In the genomic region with DNA sequence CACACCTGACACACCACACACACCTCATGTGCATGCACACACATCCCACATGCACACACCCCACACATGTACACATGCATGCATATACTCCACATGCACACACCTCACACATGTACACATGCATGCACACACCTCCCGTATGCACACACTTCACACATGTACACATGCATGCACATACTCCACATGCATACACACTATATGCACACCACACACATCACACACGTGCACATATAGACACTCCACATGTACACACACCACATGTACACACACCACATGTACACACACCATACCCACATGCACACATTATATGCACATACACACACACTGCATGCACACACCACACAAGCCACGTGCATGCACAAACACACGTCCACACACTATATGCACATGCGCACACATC, we compare ENCODE assay signal across 35 cellular contexts.
DNase-seq lines count a peak whose midpoint lies in the region; ATAC-seq and TF ChIP-seq lines count a peak whose summit lies in the region.
"Had no signal": no experiment of that assay in that cellular context is flagged by ENCODE, and none has a peak within 500 bp of the region (broad histone marks: within the 10 kb centered on the region; RNA-seq: fewer than 3 reads in every experiment).

No MANE protein-coding gene starts in this region.

- peaks cover 15% of the 10 kb centered on the region for H3K9me3 Mint-ChIP-seq in glutamatergic neuron (ENCODE audit: unreplicated experiment)
- H3K9me3 Mint-ChIP-seq: activated naive CD8-positive, alpha-beta T cell treated with anti-CD3 and anti-CD28 coated beads for 36 hours; activated T-cell treated with anti-CD3 and anti-CD28 coated beads, Interleukin-2, amount 50 U/mL, for 4 hours; CD4-positive, alpha-beta T cell; central memory CD8-positive, alpha-beta T cell; stimulated activated naive CD8-positive, alpha-beta T cell treated with anti-CD3 and anti-CD28 coated beads, Interleukin-15, amount 100 ng/mL, for 72 hours had no signal

- H3K27ac ChIP-seq in BLaER1 treated with 17β-estradiol and CSF1 and Interleukin-3, amounts not matched to agents 10 nM and 100 nM: no peak overlapping the region
- H3K27ac ChIP-seq in sigmoid colon: peak overlapping the region; percentile 83 to 92 (median 90)
- H3K27ac ChIP-seq in adrenal gland: no peak overlapping the region
- H3K27ac ChIP-seq: pancreas, SK-N-MC, spleen had no signal

- peaks cover 14% of the 10 kb centered on the region for H3K27me3 Mint-ChIP-seq in T-helper 17 cell
- H3K27me3 Mint-ChIP-seq in glutamatergic neuron (ENCODE audit: unreplicated experiment): peaks cover 3% of the 10 kb centered on the region
- H3K27me3 Mint-ChIP-seq: activated naive CD8-positive, alpha-beta T cell treated with anti-CD3 and anti-CD28 coated beads for 36 hours; CD4-positive, alpha-beta T cell had no signal

- no peak overlapping the region for H3K4me3 ChIP-seq in BLaER1 treated with 17β-estradiol and CSF1 and Interleukin-3, amounts not matched to agents 10 nM and 100 nM
- no peak overlapping the region for H3K4me3 ChIP-seq in sigmoid colon
- H3K4me3 ChIP-seq in adrenal gland: no peak overlapping the region
- H3K4me3 ChIP-seq: ascending aorta, esophagus muscularis mucosa, lung, pancreas, right atrium auricular region, SK-N-MC, spleen, transverse colon had no signal

- H3K9me3 ChIP-seq in BLaER1 treated with 17β-estradiol and CSF1 and Interleukin-3, amounts not matched to agents 10 nM and 100 nM (replicated peaks in 1 of 11): peaks cover 0 to 4% (median 0%) of the 10 kb centered on the region in 11 experiments; a peak in 2 of 22 replicates
- H3K9me3 ChIP-seq in T-helper 17 cell (ENCODE audit: control insufficient read depth, low read length, poor library complexity, severe bottlenecking): no peaks in the 10 kb centered on the region
- H3K9me3 ChIP-seq in sigmoid colon: no peaks in the 10 kb centered on the region
- no peaks in the 10 kb centered on the region for H3K9me3 ChIP-seq in adrenal gland (replicated peaks in 1 of 3)
- H3K9me3 ChIP-seq: ascending aorta, esophagus muscularis mucosa, pancreas, right atrium auricular region, spleen, transverse colon had no signal

- intact Hi-C loops in sigmoid colon (cut with DNase I): loop anchor here (5.0 to 10.0 kb wide), 3 partner anchors 191 to 658 kb away; no protein-coding TSS in a partner anchor
- intact Hi-C loops in adrenal gland (cut with DNase I): loop anchor here (2.0 to 5.0 kb wide), 3 partner anchors 386 to 586 kb away; partner anchors contain the start of gene SH3RF3 (in 1 of the 2)

- no peak for ATAC-seq in T-helper 17 cell
- ATAC-seq in activated CD4-positive, CD25-positive, alpha-beta regulatory T cell treated with anti-CD3 and anti-CD28 coated beads, Interleukin-2, amount 50 U/mL, for 24 hours: no peak

- peaks cover 0 to 26% (median 0%) of the 10 kb centered on the region in 11 experiments; a peak in 5 of 22 replicates for H4K20me1 ChIP-seq in BLaER1 treated with 17β-estradiol and CSF1 and Interleukin-3, amounts not matched to agents 10 nM and 100 nM

- TF ChIP-seq CTCF in glutamatergic neuron (IDR thresholded peaks at IDR 0.05; ENCODE audit: partially characterized antibody, unreplicated experiment): no peak
- no peak for TF ChIP-seq CTCF in sigmoid colon (IDR thresholded peaks at IDR 0.05)
- TF ChIP-seq CTCF in adrenal gland (IDR thresholded peaks at IDR 0.05): no peak

- TF ChIP-seq POLR2A in sigmoid colon (IDR thresholded peaks at IDR 0.05) (no peak), adrenal gland (IDR thresholded peaks at IDR 0.05) (no peak)

- H3K36me3 Mint-ChIP-seq in T-helper 17 cell (ENCODE audit: low read depth) (no peaks in the 10 kb centered on the region), glutamatergic neuron (ENCODE audit: unreplicated experiment) (no peaks in the 10 kb centered on the region)
- H3K36me3 Mint-ChIP-seq: activated CD8-positive, alpha-beta memory T cell treated with anti-CD3 and anti-CD28 coated beads, Interleukin-2, amount 10 ng/mL, durations not matched to agents 7 days and 5 days; activated naive CD8-positive, alpha-beta T cell treated with anti-CD3 and anti-CD28 coated beads for 36 hours had no signal

- no peak overlapping the region for H3K9ac ChIP-seq in BLaER1 treated with 17β-estradiol and CSF1 and Interleukin-3, amounts not matched to agents 10 nM and 100 nM

- DNase-seq in T-helper 17 cell (no peak), glutamatergic neuron (no peak), sigmoid colon (no peak), adrenal gland (no peak), NCI-H2227 treated with DMSO at 0.1 percent for 48 hours (lab: John Stamatoyannopoulos, UW) (no peak), inferior parietal cortex (ENCODE audit: extremely low spot score) (no peak)
- DNase-seq: activated CD4-positive, alpha-beta T cell treated with anti-CD3 and anti-CD28 coated beads, Interleukin-2, amount 50 U/mL, for 4 hours; activated gamma-delta T cell; activated naive CD8-positive, alpha-beta T cell treated with anti-CD3 and anti-CD28 coated beads for 36 hours; activated T-cell treated with anti-CD3 and anti-CD28 coated beads, Interleukin-2, amount 50 U/mL, for 4 hours; CD4-positive, alpha-beta T cell; dermis blood vessel endothelial cell; DMS79 treated with DMSO at 0.1 percent for 48 hours; GDM1; HFFc6; MM.1S; NCI-H1105 treated with DMSO at 0.1 percent for 48 hours; NCI-H1930; NCI-H524; pancreas; spleen; stimulated activated CD4-positive, alpha-beta T cell treated with anti-CD3 and anti-CD28 coated beads, Interleukin-2, amount 100 ng/mL, for 24 hours; transverse colon had no signal

- H3K27ac Mint-ChIP-seq in T-helper 17 cell: peak overlapping the region; percentile 66
- H3K27ac Mint-ChIP-seq in glutamatergic neuron (ENCODE audit: unreplicated experiment): peak overlapping the region; percentile 7
- H3K27ac Mint-ChIP-seq: activated naive CD8-positive, alpha-beta T cell treated with anti-CD3 and anti-CD28 coated beads for 36 hours; CD4-positive, alpha-beta T cell; stimulated activated naive CD8-positive, alpha-beta T cell treated with anti-CD3 and anti-CD28 coated beads, Interleukin-15, amount 100 ng/mL, for 72 hours had no signal

- 93 to 94% methylated on average over 5 of the region's 5 CpGs for WGBS in sigmoid colon, 2 donors
- WGBS in adrenal gland, 4 donors: 87 to 91% (median 89%) methylated on average over 5 of the region's 5 CpGs

- TF ChIP-seq EP300 in sigmoid colon (IDR thresholded peaks at IDR 0.05): no peak

- no peaks in the 10 kb centered on the region for H3K36me3 ChIP-seq in BLaER1 treated with 17β-estradiol and CSF1 and Interleukin-3, amounts not matched to agents 10 nM and 100 nM
- H3K36me3 ChIP-seq in sigmoid colon (no peaks in the 10 kb centered on the region), adrenal gland (replicated peaks in 1 of 2) (no peaks in the 10 kb centered on the region)
- H3K36me3 ChIP-seq: ascending aorta, esophagus muscularis mucosa, pancreas, right atrium auricular region, spleen, transverse colon had no signal

- H3K4me1 ChIP-seq in BLaER1 treated with 17β-estradiol and CSF1 and Interleukin-3, amounts not matched to agents 10 nM and 100 nM: peaks cover 19 to 100% (median 83%) of the 10 kb centered on the region in 10 experiments
- peaks cover 0 to 30% (median 23%) of the 10 kb centered on the region in 4 donors for H3K4me1 ChIP-seq in sigmoid colon
- no peaks in the 10 kb centered on the region for H3K4me1 ChIP-seq in adrenal gland (replicated peaks in 1 of 2)
- H3K4me1 ChIP-seq: foreskin keratinocyte, pancreas had no signal

- H3K27me3 ChIP-seq in BLaER1 treated with 17β-estradiol and CSF1 and Interleukin-3, amounts not matched to agents 10 nM and 100 nM: no peaks in the 10 kb centered on the region; a peak in 1 of 22 replicates
- no peaks in the 10 kb centered on the region for H3K27me3 ChIP-seq in sigmoid colon
- H3K27me3 ChIP-seq in adrenal gland: no peaks in the 10 kb centered on the region
- H3K27me3 ChIP-seq: ascending aorta, esophagus muscularis mucosa, pancreas, right atrium auricular region, spleen, transverse colon had no signal

- H3K4me1 Mint-ChIP-seq in T-helper 17 cell: peaks cover 14% of the 10 kb centered on the region
- H3K4me1 Mint-ChIP-seq in glutamatergic neuron (ENCODE audit: low read depth, unreplicated experiment): peaks cover 2% of the 10 kb centered on the region
- H3K4me1 Mint-ChIP-seq: activated naive CD8-positive, alpha-beta T cell treated with anti-CD3 and anti-CD28 coated beads for 36 hours had no signal

- H3K4me3 Mint-ChIP-seq in T-helper 17 cell (no peak overlapping the region), glutamatergic neuron (ENCODE audit: unreplicated experiment) (no peak overlapping the region)
- H3K4me3 Mint-ChIP-seq: activated CD8-positive, alpha-beta memory T cell treated with anti-CD3 and anti-CD28 coated beads, Interleukin-2, amount 10 ng/mL, durations not matched to agents 7 days and 5 days; activated naive CD8-positive, alpha-beta T cell treated with anti-CD3 and anti-CD28 coated beads for 36 hours; activated T-cell treated with anti-CD3 and anti-CD28 coated beads, Interleukin-2, amount 50 U/mL, for 4 hours; CD4-positive, alpha-beta T cell; central memory CD8-positive, alpha-beta T cell; HFFc6; nephron; stimulated activated naive CD8-positive, alpha-beta T cell treated with anti-CD3 and anti-CD28 coated beads, Interleukin-15, amount 100 ng/mL, for 72 hours had no signal

- peak overlapping the region in 10 of 11 experiments; percentile 48 to 92 (median 74); a peak in 20 of 22 replicates for H3K4me2 ChIP-seq in BLaER1 treated with 17β-estradiol and CSF1 and Interleukin-3, amounts not matched to agents 10 nM and 100 nM

Comparison
In these comparisons a context has a peak if more than half of its experiments do, and no peak if none do; other contexts are left out.
1. H3K27ac ChIP-seq: peak in sigmoid colon (4 of 4); none in BLaER1 treated with 17β-estradiol and CSF1 and Interleukin-3, amounts not matched to agents 10 nM and 100 nM (0 of 11) and adrenal gland (0 of 5).